13 cellular contexts compared by ENCODE assay signal in the genomic region with DNA sequence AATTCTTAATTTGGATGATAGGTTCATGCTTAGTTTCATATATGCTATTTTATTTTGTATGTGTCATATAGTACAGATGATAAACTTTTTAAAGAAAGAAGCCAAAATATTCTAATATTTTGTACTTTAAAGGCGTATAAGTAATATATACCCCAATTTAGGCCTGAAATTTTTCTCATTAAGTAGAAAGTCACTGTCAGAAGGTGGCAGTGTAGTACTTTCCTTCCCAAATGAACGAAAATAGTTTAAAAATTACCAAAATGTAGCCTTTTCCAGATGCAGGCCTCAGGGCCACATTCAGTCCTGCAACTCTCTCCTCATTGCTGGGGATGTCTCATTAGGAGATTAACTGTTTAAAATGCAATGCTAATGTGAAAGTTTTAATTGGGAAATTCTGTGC.
DNase-seq lines count a peak whose midpoint lies in the region; ATAC-seq and TF ChIP-seq lines count a peak whose summit lies in the region.
"Had no signal": no experiment of that assay in that cellular context is flagged by ENCODE, and none has a peak within 500 bp of the region (broad histone marks: within the 10 kb centered on the region; RNA-seq: fewer than 3 reads in every experiment).

No MANE protein-coding gene starts in this region.

- DNase-seq in EL (peak; percentile 30), NCI-H460 (ENCODE audit: extremely low read depth, low read depth) (peak; percentile 5), dermis blood vessel endothelial cell (peak; percentile 39), NCI-H1417 treated with DMSO at 0.1 percent for 48 hours (lab: John Stamatoyannopoulos, UW) (no peak)
- no peak for DNase-seq in activated CD8-positive, alpha-beta memory T cell treated with anti-CD3 and anti-CD28 coated beads, Interleukin-2, amount 10 ng/mL, durations not matched to agents 7 days and 5 days
- DNase-seq: activated CD4-positive, alpha-beta T cell treated with anti-CD3 and anti-CD28 coated beads for 36 hours; aorta; left lung; NCI-H1105 treated with DMSO at 0.1 percent for 48 hours; stimulated activated CD4-positive, alpha-beta T cell treated with anti-CD3 and anti-CD28 coated beads, Interleukin-4, amount 100 ng/mL, for 4 hours had no signal

- peak; percentile 35 to 60 (median 38) for TF ChIP-seq CTCF in nephron (IDR thresholded peaks at IDR 0.05; ENCODE audit: unreplicated experiment in 3 of 3)

- CTCF ChIA-PET in activated CD8-positive, alpha-beta memory T cell treated with anti-CD3 and anti-CD28 coated beads, Interleukin-2, amount 10 ng/mL, durations not matched to agents 7 days and 5 days (lab: Charles Lee), result no interaction called here

- no peak for ATAC-seq in GM21423 (IDR thresholded peaks at IDR 0.05; ENCODE audit: unreplicated experiment)
- no peak for ATAC-seq in activated CD8-positive, alpha-beta memory T cell treated with anti-CD3 and anti-CD28 coated beads, Interleukin-2, amount 10 ng/mL, durations not matched to agents 7 days and 5 days
- ATAC-seq in GM19452 (IDR thresholded peaks at IDR 0.05; ENCODE audit: unreplicated experiment), result no peak
- ATAC-seq: activated CD4-positive, alpha-beta T cell treated with anti-CD3 and anti-CD28 coated beads for 36 hours; left lung had no signal

- no peak overlapping the region for H3K4me3 Mint-ChIP-seq in nephron
- no peak overlapping the region for H3K4me3 Mint-ChIP-seq in activated CD8-positive, alpha-beta memory T cell treated with anti-CD3 and anti-CD28 coated beads, Interleukin-2, amount 10 ng/mL, durations not matched to agents 7 days and 5 days
- H3K4me3 Mint-ChIP-seq: activated CD4-positive, alpha-beta T cell treated with anti-CD3 and anti-CD28 coated beads for 36 hours had no signal

- H3K27ac Mint-ChIP-seq in nephron, result no peak overlapping the region
- no peak overlapping the region for H3K27ac Mint-ChIP-seq in activated CD8-positive, alpha-beta memory T cell treated with anti-CD3 and anti-CD28 coated beads, Interleukin-2, amount 10 ng/mL, durations not matched to agents 7 days and 5 days
- H3K27ac Mint-ChIP-seq: activated CD4-positive, alpha-beta T cell treated with anti-CD3 and anti-CD28 coated beads for 36 hours had no signal

- H3K27me3 Mint-ChIP-seq in nephron (ENCODE audit: low read depth), result no peaks in the 10 kb centered on the region
- H3K27me3 Mint-ChIP-seq in activated CD8-positive, alpha-beta memory T cell treated with anti-CD3 and anti-CD28 coated beads, Interleukin-2, amount 10 ng/mL, durations not matched to agents 7 days and 5 days, result no peaks in the 10 kb centered on the region
- H3K27me3 Mint-ChIP-seq: activated CD4-positive, alpha-beta T cell treated with anti-CD3 and anti-CD28 coated beads for 36 hours had no signal

- no peaks in the 10 kb centered on the region for H3K36me3 Mint-ChIP-seq in nephron (ENCODE audit: low read depth)
- no peaks in the 10 kb centered on the region for H3K36me3 Mint-ChIP-seq in activated CD8-positive, alpha-beta memory T cell treated with anti-CD3 and anti-CD28 coated beads, Interleukin-2, amount 10 ng/mL, durations not matched to agents 7 days and 5 days

- no peaks in the 10 kb centered on the region for H3K4me1 Mint-ChIP-seq in nephron
- H3K4me1 Mint-ChIP-seq in activated CD8-positive, alpha-beta memory T cell treated with anti-CD3 and anti-CD28 coated beads, Interleukin-2, amount 10 ng/mL, durations not matched to agents 7 days and 5 days, result no peaks in the 10 kb centered on the region
- H3K4me1 Mint-ChIP-seq: activated CD4-positive, alpha-beta T cell treated with anti-CD3 and anti-CD28 coated beads for 36 hours had no signal

- no peaks in the 10 kb centered on the region for H3K9me3 Mint-ChIP-seq in nephron
- H3K9me3 Mint-ChIP-seq in activated CD8-positive, alpha-beta memory T cell treated with anti-CD3 and anti-CD28 coated beads, Interleukin-2, amount 10 ng/mL, durations not matched to agents 7 days and 5 days (ENCODE audit: low read depth), result no peaks in the 10 kb centered on the region

Comparison
In these comparisons a context has a peak if more than half of its experiments do, and no peak if none do; other contexts are left out.
1. DNase-seq: peak in EL (single experiment), NCI-H460 (single experiment) and dermis blood vessel endothelial cell (single experiment); none in NCI-H1417 treated with DMSO at 0.1 percent for 48 hours (single experiment) and activated CD8-positive, alpha-beta memory T cell treated with anti-CD3 and anti-CD28 coated beads, Interleukin-2, amount 10 ng/mL, durations not matched to agents 7 days and 5 days (single experiment).